In the genomic region with DNA sequence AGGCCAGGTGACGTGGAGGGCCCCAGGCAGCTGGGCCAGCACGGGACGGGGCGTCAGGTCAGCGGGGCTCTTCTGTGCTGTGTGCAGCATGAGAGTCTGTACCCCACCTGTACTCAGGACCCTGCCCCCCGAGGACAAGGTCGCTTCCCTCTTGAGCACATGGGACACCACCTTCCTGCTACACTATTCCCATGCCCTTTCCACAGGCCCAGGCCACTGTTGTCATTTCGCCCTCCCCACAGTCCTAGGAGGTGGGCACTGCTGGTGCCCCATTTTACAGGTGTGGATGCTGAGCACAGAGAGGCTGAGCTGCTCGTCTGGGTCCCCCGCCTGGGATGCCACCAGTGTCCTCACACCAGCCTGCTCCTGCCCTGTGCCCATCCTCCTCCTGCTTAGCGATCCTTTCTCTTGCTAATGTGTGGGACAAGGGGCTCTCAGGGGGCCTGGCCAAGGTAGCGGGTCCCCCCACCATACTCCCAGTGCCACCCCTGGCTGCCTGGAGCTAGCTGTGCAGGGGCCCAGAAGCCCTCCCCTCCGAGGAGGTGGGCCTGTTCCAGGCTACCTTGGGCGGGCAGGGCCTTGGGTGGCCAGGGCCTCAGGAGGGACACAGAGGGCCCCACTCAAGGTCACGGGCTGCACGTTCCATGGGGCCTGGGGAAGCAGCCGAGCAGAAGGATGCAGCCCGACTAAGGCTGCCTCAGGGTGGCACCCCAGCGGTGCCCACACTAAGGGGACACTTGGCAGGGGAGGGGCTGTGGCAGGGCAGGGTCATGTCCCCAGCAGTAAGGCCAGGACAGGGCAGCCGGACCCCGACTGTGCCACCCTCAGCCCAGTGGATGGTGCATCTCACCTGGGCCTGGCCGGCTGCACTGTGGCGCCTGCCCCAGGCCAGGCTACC, we compare ENCODE assay signal across 1 cellular context.
TF ChIP-seq lines count a peak whose summit lies in the region.

No MANE protein-coding gene starts in this region.

TF ChIP-seq in HepG2, 621 proteins besides CTCF, POLR2A, EP300 and RAD21 (continued from another document and continues in another):
- TF ChIP-seq, protein P1, sequence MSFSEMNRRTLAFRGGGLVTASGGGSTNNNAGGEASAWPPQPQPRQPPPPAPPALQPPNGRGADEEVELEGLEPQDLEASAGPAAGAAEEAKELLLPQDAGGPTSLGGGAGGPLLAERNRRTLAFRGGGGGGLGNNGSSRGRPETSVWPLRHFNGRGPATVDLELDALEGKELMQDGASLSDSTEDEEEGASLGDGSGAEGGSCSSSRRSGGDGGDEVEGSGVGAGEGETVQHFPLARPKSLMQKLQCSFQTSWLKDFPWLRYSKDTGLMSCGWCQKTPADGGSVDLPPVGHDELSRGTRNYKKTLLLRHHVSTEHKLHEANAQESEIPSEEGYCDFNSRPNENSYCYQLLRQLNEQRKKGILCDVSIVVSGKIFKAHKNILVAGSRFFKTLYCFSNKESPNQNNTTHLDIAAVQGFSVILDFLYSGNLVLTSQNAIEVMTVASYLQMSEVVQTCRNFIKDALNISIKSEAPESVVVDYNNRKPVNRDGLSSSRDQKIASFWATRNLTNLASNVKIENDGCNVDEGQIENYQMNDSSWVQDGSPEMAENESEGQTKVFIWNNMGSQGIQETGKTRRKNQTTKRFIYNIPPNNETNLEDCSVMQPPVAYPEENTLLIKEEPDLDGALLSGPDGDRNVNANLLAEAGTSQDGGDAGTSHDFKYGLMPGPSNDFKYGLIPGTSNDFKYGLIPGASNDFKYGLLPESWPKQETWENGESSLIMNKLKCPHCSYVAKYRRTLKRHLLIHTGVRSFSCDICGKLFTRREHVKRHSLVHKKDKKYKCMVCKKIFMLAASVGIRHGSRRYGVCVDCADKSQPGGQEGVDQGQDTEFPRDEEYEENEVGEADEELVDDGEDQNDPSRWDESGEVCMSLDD (CRISPR knock-in tag; IDR thresholded peaks at IDR 0.05; ENCODE audit: borderline replicate concordance), result no peak
- TF ChIP-seq ARNTL (CRISPR knock-in tag; IDR thresholded peaks at IDR 0.05) (peak; percentile 34; the same call in 1 of the 2 replicates), ZNF569 (CRISPR knock-in tag; IDR thresholded peaks at IDR 0.05; ENCODE audit: borderline replicate concordance) (no peak), ZSCAN22 (CRISPR knock-in tag; IDR thresholded peaks at IDR 0.05) (no peak), MIXL1 (CRISPR knock-in tag; IDR thresholded peaks at IDR 0.05) (no peak), ZNF101 (CRISPR knock-in tag; IDR thresholded peaks at IDR 0.05; ENCODE audit: borderline replicate concordance, low read depth) (no peak), SNRNP70 (IDR thresholded peaks at IDR 0.05; ENCODE audit: low read depth, low read length) (no peak), SIN3B (IDR thresholded peaks at IDR 0.05; ENCODE audit: low read length) (no peak), CENPX (CRISPR knock-in tag; IDR thresholded peaks at IDR 0.05) (no peak), TBP (CRISPR knock-in tag; IDR thresholded peaks at IDR 0.05) (no peak), GLI4 (CRISPR knock-in tag; IDR thresholded peaks at IDR 0.05; ENCODE audit: borderline replicate concordance) (peak; percentile 42; the same call in 1 of the 2 replicates), ZNF30 (CRISPR knock-in tag; IDR thresholded peaks at IDR 0.05) (no peak), RXRA (CRISPR knock-in tag; IDR thresholded peaks at IDR 0.05) (no peak), DNMT3B (CRISPR knock-in tag; conservative IDR thresholded peaks at IDR 0.05) (no peak), PPARG (CRISPR knock-in tag; conservative IDR thresholded peaks at IDR 0.05) (no peak), ZNF329 (CRISPR knock-in tag; IDR thresholded peaks at IDR 0.05; ENCODE audit: low read depth) (0 out of 2 replicates have a peak, but pooled peaks have one; percentile 23), ZNF230 (CRISPR knock-in tag; IDR thresholded peaks at IDR 0.05) (no peak), ZNF441 (CRISPR knock-in tag; IDR thresholded peaks at IDR 0.05; ENCODE audit: borderline replicate concordance) (no peak), BRD4 (CRISPR knock-in tag; IDR thresholded peaks at IDR 0.05) (peak; percentile 49; the same call in 1 of the 2 replicates), IRF2 (CRISPR knock-in tag; IDR thresholded peaks at IDR 0.05) (0 out of 2 replicates have a peak, but pooled peaks have one; percentile 8), HNF4A (CRISPR knock-in tag; IDR thresholded peaks at IDR 0.05) (peak; percentile 28; the same call in 1 of the 2 replicates)
- TF ChIP-seq, protein P2, sequence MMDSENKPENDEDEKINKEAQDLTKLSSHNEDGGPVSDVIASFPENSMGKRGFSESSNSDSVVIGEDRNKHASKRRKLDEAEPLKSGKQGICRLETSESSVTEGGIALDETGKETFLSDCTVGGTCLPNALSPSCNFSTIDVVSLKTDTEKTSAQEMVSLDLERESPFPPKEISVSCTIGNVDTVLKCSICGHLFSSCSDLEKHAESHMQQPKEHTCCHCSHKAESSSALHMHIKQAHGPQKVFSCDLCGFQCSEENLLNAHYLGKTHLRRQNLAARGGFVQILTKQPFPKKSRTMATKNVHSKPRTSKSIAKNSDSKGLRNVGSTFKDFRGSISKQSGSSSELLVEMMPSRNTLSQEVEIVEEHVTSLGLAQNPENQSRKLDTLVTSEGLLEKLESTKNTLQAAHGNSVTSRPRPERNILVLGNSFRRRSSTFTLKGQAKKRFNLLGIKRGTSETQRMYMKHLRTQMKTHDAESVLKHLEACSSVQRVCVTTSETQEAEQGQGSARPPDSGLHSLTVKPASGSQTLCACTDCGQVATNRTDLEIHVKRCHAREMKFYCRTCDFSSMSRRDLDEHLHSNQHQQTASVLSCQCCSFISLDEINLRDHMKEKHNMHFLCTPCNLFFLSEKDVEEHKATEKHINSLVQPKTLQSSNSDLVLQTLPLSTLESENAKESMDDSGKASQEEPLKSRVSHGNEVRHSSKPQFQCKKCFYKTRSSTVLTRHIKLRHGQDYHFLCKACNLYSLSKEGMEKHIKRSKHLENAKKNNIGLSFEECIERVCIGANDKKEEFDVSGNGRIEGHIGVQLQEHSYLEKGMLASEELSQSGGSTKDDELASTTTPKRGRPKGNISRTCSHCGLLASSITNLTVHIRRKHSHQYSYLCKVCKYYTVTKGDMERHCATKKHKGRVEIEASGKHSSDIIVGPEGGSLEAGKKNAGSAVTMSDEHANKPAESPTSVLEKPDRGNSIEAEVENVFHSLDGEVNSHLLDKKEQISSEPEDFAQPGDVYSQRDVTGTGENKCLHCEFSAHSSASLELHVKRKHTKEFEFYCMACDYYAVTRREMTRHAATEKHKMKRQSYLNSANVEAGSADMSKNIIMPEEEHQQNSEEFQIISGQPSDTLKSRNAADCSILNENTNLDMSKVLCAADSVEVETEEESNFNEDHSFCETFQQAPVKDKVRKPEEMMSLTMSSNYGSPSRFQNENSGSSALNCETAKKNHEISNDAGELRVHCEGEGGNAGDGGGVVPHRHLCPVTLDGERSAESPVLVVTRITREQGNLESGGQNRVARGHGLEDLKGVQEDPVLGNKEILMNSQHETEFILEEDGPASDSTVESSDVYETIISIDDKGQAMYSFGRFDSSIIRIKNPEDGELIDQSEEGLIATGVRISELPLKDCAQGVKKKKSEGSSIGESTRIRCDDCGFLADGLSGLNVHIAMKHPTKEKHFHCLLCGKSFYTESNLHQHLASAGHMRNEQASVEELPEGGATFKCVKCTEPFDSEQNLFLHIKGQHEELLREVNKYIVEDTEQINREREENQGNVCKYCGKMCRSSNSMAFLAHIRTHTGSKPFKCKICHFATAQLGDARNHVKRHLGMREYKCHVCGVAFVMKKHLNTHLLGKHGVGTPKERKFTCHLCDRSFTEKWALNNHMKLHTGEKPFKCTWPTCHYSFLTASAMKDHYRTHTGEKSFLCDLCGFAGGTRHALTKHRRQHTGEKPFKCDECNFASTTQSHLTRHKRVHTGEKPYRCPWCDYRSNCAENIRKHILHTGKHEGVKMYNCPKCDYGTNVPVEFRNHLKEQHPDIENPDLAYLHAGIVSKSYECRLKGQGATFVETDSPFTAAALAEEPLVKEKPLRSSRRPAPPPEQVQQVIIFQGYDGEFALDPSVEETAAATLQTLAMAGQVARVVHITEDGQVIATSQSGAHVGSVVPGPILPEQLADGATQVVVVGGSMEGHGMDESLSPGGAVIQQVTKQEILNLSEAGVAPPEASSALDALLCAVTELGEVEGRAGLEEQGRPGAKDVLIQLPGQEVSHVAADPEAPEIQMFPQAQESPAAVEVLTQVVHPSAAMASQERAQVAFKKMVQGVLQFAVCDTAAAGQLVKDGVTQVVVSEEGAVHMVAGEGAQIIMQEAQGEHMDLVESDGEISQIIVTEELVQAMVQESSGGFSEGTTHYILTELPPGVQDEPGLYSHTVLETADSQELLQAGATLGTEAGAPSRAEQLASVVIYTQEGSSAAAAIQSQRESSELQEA (CRISPR knock-in tag; IDR thresholded peaks at IDR 0.05; ENCODE audit: not compliant biosample characterization), result peak; percentile 51
- TF ChIP-seq, protein P3, sequence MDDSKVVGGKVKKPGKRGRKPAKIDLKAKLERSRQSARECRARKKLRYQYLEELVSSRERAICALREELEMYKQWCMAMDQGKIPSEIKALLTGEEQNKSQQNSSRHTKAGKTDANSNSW (CRISPR knock-in tag; IDR thresholded peaks at IDR 0.05; ENCODE audit: borderline replicate concordance), result no peak
- TF ChIP-seq, protein P4, sequence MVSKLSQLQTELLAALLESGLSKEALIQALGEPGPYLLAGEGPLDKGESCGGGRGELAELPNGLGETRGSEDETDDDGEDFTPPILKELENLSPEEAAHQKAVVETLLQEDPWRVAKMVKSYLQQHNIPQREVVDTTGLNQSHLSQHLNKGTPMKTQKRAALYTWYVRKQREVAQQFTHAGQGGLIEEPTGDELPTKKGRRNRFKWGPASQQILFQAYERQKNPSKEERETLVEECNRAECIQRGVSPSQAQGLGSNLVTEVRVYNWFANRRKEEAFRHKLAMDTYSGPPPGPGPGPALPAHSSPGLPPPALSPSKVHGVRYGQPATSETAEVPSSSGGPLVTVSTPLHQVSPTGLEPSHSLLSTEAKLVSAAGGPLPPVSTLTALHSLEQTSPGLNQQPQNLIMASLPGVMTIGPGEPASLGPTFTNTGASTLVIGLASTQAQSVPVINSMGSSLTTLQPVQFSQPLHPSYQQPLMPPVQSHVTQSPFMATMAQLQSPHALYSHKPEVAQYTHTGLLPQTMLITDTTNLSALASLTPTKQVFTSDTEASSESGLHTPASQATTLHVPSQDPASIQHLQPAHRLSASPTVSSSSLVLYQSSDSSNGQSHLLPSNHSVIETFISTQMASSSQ (IDR thresholded peaks at IDR 0.05; ENCODE audit: low read depth), result no peak
- TF ChIP-seq, protein P4 (CRISPR knock-in tag; IDR thresholded peaks at IDR 0.05; ENCODE audit: borderline replicate concordance), result peak; percentile 23; the same call in 1 of the 2 replicates
- TF ChIP-seq, protein P5, sequence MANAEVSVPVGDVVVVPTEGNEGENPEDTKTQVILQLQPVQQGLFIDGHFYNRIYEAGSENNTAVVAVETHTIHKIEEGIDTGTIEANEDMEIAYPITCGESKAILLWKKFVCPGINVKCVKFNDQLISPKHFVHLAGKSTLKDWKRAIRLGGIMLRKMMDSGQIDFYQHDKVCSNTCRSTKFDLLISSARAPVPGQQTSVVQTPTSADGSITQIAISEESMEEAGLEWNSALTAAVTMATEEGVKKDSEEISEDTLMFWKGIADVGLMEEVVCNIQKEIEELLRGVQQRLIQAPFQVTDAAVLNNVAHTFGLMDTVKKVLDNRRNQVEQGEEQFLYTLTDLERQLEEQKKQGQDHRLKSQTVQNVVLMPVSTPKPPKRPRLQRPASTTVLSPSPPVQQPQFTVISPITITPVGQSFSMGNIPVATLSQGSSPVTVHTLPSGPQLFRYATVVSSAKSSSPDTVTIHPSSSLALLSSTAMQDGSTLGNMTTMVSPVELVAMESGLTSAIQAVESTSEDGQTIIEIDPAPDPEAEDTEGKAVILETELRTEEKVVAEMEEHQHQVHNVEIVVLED (CRISPR knock-in tag; IDR thresholded peaks at IDR 0.05; ENCODE audit: borderline replicate concordance), result 0 out of 2 replicates have a peak, but pooled peaks have one; percentile 15
- TF ChIP-seq, protein P6, sequence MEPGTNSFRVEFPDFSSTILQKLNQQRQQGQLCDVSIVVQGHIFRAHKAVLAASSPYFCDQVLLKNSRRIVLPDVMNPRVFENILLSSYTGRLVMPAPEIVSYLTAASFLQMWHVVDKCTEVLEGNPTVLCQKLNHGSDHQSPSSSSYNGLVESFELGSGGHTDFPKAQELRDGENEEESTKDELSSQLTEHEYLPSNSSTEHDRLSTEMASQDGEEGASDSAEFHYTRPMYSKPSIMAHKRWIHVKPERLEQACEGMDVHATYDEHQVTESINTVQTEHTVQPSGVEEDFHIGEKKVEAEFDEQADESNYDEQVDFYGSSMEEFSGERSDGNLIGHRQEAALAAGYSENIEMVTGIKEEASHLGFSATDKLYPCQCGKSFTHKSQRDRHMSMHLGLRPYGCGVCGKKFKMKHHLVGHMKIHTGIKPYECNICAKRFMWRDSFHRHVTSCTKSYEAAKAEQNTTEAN (CRISPR knock-in tag; conservative IDR thresholded peaks at IDR 0.05), result no peak
- TF ChIP-seq, protein P7, sequence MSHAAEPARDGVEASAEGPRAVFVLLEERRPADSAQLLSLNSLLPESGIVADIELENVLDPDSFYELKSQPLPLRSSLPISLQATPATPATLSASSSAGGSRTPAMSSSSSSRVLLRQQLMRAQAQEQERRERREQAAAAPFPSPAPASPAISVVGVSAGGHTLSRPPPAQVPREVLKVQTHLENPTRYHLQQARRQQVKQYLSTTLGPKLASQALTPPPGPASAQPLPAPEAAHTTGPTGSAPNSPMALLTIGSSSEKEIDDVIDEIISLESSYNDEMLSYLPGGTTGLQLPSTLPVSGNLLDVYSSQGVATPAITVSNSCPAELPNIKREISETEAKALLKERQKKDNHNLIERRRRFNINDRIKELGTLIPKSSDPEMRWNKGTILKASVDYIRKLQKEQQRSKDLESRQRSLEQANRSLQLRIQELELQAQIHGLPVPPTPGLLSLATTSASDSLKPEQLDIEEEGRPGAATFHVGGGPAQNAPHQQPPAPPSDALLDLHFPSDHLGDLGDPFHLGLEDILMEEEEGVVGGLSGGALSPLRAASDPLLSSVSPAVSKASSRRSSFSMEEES (CRISPR knock-in tag; IDR thresholded peaks at IDR 0.05), result no peak
- TF ChIP-seq, protein P8, sequence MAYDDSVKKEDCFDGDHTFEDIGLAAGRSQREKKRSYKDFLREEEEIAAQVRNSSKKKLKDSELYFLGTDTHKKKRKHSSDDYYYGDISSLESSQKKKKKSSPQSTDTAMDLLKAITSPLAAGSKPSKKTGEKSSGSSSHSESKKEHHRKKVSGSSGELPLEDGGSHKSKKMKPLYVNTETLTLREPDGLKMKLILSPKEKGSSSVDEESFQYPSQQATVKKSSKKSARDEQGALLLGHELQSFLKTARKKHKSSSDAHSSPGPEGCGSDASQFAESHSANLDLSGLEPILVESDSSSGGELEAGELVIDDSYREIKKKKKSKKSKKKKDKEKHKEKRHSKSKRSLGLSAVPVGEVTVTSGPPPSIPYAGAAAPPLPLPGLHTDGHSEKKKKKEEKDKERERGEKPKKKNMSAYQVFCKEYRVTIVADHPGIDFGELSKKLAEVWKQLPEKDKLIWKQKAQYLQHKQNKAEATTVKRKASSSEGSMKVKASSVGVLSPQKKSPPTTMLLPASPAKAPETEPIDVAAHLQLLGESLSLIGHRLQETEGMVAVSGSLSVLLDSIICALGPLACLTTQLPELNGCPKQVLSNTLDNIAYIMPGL (CRISPR knock-in tag; IDR thresholded peaks at IDR 0.05; ENCODE audit: borderline replicate concordance in 1 of 2, low read depth in 1 of 2), result no peak
